Comparison of ENCODE assay signal across 1 cellular context in the genomic region with DNA sequence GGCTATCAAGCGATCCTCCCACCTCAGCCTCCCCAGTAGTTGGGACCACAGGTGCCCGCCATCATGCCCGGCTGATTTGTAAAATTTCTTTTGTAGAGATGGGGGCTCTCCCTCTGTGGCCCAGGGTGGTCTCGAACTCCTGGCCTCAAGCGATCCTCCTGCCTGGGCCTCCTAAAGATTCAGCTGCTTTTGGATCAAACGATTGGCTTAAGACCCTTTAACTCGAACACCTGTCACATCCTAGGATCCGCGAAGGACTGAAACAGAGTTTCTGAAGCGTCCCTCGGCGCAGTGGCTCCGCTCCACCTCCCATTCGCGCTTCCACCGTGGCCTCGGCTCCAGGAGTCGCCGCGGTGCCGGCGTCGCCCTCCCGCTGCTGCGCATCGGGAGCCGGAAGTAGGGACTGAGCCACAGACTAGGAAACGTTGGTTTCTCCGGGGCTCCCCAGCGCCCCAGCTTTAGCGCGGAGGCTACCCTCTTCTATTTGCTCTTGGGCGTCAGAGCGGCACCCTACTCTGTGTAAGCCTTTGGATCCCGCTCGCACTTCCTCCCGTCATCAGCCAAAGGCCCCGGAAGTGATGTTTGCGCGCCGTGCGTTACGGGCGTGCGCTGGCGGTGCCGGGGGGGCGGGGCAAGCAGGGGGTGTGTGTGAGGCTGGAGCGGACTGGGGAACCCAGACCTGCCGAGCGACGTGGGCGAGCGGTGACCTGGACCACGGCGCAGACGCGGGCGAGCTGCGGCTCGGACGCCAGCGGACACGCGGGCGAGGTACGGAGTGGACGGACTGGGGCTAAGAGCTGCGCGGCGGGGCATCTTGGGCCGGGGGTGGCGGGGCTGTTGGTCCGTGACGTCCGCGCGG.
TF ChIP-seq lines count a peak whose summit lies in the region.

No MANE protein-coding gene starts in this region.

TF ChIP-seq in IMR-90, 13 proteins besides CTCF, POLR2A, EP300 and RAD21 (continued from another document):
- TF ChIP-seq MAFK (IDR thresholded peaks at IDR 0.05; ENCODE audit: low read depth, low read length) (no peak), MAZ (IDR thresholded peaks at IDR 0.05; ENCODE audit: borderline replicate concordance, low read depth, low read length) (peak; percentile 88), RFX5 (IDR thresholded peaks at IDR 0.05; ENCODE audit: low read depth, low read length) (no peak), BHLHE40 (IDR thresholded peaks at IDR 0.05; ENCODE audit: low read depth, low read length) (no peak), MXI1 (IDR thresholded peaks at IDR 0.05; ENCODE audit: borderline replicate concordance, low read depth, low read length) (peak; percentile 89; the same call in 1 of the 2 replicates), CEBPB (IDR thresholded peaks at IDR 0.05; ENCODE audit: low read depth, low read length) (no peak)
- TF ChIP-seq, protein P1, sequence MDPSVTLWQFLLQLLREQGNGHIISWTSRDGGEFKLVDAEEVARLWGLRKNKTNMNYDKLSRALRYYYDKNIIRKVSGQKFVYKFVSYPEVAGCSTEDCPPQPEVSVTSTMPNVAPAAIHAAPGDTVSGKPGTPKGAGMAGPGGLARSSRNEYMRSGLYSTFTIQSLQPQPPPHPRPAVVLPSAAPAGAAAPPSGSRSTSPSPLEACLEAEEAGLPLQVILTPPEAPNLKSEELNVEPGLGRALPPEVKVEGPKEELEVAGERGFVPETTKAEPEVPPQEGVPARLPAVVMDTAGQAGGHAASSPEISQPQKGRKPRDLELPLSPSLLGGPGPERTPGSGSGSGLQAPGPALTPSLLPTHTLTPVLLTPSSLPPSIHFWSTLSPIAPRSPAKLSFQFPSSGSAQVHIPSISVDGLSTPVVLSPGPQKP (IDR thresholded peaks at IDR 0.05; ENCODE audit: borderline replicate concordance, low read depth, low read length) = no peak
- TF ChIP-seq, protein P2, sequence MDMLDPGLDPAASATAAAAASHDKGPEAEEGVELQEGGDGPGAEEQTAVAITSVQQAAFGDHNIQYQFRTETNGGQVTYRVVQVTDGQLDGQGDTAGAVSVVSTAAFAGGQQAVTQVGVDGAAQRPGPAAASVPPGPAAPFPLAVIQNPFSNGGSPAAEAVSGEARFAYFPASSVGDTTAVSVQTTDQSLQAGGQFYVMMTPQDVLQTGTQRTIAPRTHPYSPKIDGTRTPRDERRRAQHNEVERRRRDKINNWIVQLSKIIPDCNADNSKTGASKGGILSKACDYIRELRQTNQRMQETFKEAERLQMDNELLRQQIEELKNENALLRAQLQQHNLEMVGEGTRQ (IDR thresholded peaks at IDR 0.05; ENCODE audit: low read depth, low read length) = 0 out of 2 replicates have a peak, but pooled peaks have one; percentile 4
